In genomic region chr11:35250631-35251030, GRCh38 we compare ENCODE assay signal across 13 cellular contexts.
"Had no signal": no experiment of that assay in that cellular context is flagged by ENCODE, and none has a peak within 500 bp of the region (broad histone marks: within the 10 kb centered on the region; RNA-seq: fewer than 3 reads in every experiment).

No MANE protein-coding gene starts in this region.

- H3K27ac Mint-ChIP-seq: activated CD8-positive, alpha-beta memory T cell treated with anti-CD3 and anti-CD28 coated beads, Interleukin-2, amount 10 ng/mL, durations not matched to agents 7 days and 5 days; activated naive CD4-positive, alpha-beta T cell treated with anti-CD3 and anti-CD28 coated beads, Interleukin-2, amount 10 ng/mL, durations not matched to agents 7 days and 5 days; activated T-cell treated with anti-CD3 and anti-CD28 coated beads, Interleukin-2, amount 50 U/mL, for 24 hours had no signal

- H3K36me3 Mint-ChIP-seq: natural killer cell treated with Interleukin-12 subunit alpha and Interleukin-12 subunit beta and Interleukin-15 and Interleukin-18, amount 100 ng/mL, for 72 hours had no signal

- H3K27me3 Mint-ChIP-seq: activated T-cell treated with anti-CD3 and anti-CD28 coated beads, Interleukin-2, amount 50 U/mL, for 24 hours; natural killer cell treated with Interleukin-12 subunit alpha and Interleukin-12 subunit beta and Interleukin-15 and Interleukin-18, amount 100 ng/mL, for 72 hours had no signal

- H3K4me3 Mint-ChIP-seq: activated CD8-positive, alpha-beta memory T cell treated with anti-CD3 and anti-CD28 coated beads, Interleukin-2, amount 10 ng/mL, durations not matched to agents 7 days and 5 days; activated naive CD4-positive, alpha-beta T cell treated with anti-CD3 and anti-CD28 coated beads, Interleukin-2, amount 10 ng/mL, durations not matched to agents 7 days and 5 days; activated T-cell treated with anti-CD3 and anti-CD28 coated beads, Interleukin-2, amount 50 U/mL, for 24 hours; natural killer cell treated with Interleukin-12 subunit alpha and Interleukin-12 subunit beta and Interleukin-15 and Interleukin-18, amount 100 ng/mL, for 72 hours had no signal

- DNase-seq: activated CD4-positive, alpha-beta T cell treated with anti-CD3 and anti-CD28 coated beads, Interleukin-2, amount 50 U/mL, for 48 hours; activated CD8-positive, alpha-beta memory T cell treated with anti-CD3 and anti-CD28 coated beads, Interleukin-2, amount 10 ng/mL, durations not matched to agents 7 days and 5 days; activated naive CD4-positive, alpha-beta T cell treated with anti-CD3 and anti-CD28 coated beads, Interleukin-2, amount 10 ng/mL, durations not matched to agents 7 days and 5 days; activated T-cell treated with anti-CD3 and anti-CD28 coated beads, Interleukin-2, amount 50 U/mL, for 24 hours; islet precursor cell; mesenchymal stem cell; nucleus accumbens; stimulated activated CD4-positive, alpha-beta T cell treated with anti-CD3 and anti-CD28 coated beads, Interleukin-4, amount 100 ng/mL, for 4 hours; stimulated activated CD8-positive, alpha-beta memory T cell treated with anti-CD3 and anti-CD28 coated beads, Interleukin-4, amount 100 ng/mL, for 48 hours; stimulated activated naive CD4-positive, alpha-beta T cell treated with Interleukin-2 at 50 U/mL for 16 hours; SW 1271; transverse colon had no signal

- ATAC-seq: activated CD8-positive, alpha-beta memory T cell treated with anti-CD3 and anti-CD28 coated beads, Interleukin-2, amount 10 ng/mL, durations not matched to agents 7 days and 5 days; natural killer cell treated with Interleukin-12 subunit alpha and Interleukin-12 subunit beta and Interleukin-15 and Interleukin-18, amount 100 ng/mL, for 72 hours had no signal
